In genomic region chr1:33238194-33238724, GRCh38 we compare ENCODE assay signal across 8 cellular contexts. TPM values are rescaled to one million over a fixed set of nuclear protein-coding genes. Genes with fewer than 3 reads are reported as not detected.
DNase-seq lines count a peak whose midpoint lies in the region; ATAC-seq, FAIRE-seq and TF ChIP-seq lines count a peak whose summit lies in the region.
"Not testable (repeated sequence)": the region's sequence is repeated elsewhere in the genome, so short reads cannot be mapped to it uniquely, and the experiment has no call there.

No MANE protein-coding gene starts in this region.

- CTCF ChIA-PET in WTC11 (lab: Charles Lee): not testable (repeated sequence)

- ATAC-seq in WTC11: not testable (repeated sequence)

- not testable (repeated sequence) for H3K27me3 ChIP-seq in testis

- not testable (repeated sequence) for TF ChIP-seq POLR2A in erythroblast (IDR thresholded peaks at IDR 0.05; ENCODE audit: low read length); testis (IDR thresholded peaks at IDR 0.05)

- intact Hi-C loops in testis (cut with DNase I; ENCODE audit: low total_unique reads): not testable (repeated sequence)

- 68 to 79% methylated on average over 6 of the region's 6 CpGs for WGBS in testis, 2 donors

- not testable (repeated sequence) for H3K27ac Mint-ChIP-seq in WTC11

- not testable (repeated sequence) for H3K36me3 Mint-ChIP-seq in WTC11

- peaks cover 16% of the 10 kb centered on the region for H3K4me1 Mint-ChIP-seq in WTC11

- DNase-seq in NCI-H82 (lab: John Stamatoyannopoulos, UW) (peak; percentile 77), OCI-M1 (lab: John Stamatoyannopoulos, UW) (peak; percentile 44), erythroblast (lab: John Stamatoyannopoulos, UW) (peak; percentile 6 to 18), testis (peak; percentile 80)
- DNase-seq in WTC11 (ENCODE audit: low spot score): not testable (repeated sequence)
- DNase-seq in activated effector memory CD4-positive, alpha-beta T cell treated with anti-CD3 and anti-CD28 coated beads, Interleukin-2, amount 50 U/mL, for 16 hours: peak; percentile 16

- FAIRE-seq in G401.6 (lab: Jason Lieb, UNC): peak; percentile 23

- H3K36me3 ChIP-seq in testis (ENCODE audit: low read depth, missing control alignments): not testable (repeated sequence)

- TF ChIP-seq EP300 in Ishikawa (IDR thresholded peaks at IDR 0.05; ENCODE audit: borderline replicate concordance): not testable (repeated sequence)

- not testable (repeated sequence) for H3K27ac ChIP-seq in testis

- not testable (repeated sequence) for H3K9me3 ChIP-seq in testis

- H3K27me3 Mint-ChIP-seq in WTC11 (ENCODE audit: low read depth): not testable (repeated sequence)

- not testable (repeated sequence) for H3K4me3 ChIP-seq in testis

- not testable (repeated sequence) for H3K9me3 Mint-ChIP-seq in WTC11

- POLR2A ChIA-PET in WTC11 (lab: Charles Lee): not testable (repeated sequence)

- TF ChIP-seq CTCF in WTC11 (IDR thresholded peaks at IDR 0.05); testis (IDR thresholded peaks at IDR 0.05): not testable (repeated sequence)

- not testable (repeated sequence) for H3K4me1 ChIP-seq in testis

- TF ChIP-seq RAD21 in Ishikawa (IDR thresholded peaks at IDR 0.05; ENCODE audit: low read depth): not testable (repeated sequence)

- not testable (repeated sequence) for H3K4me3 Mint-ChIP-seq in WTC11

TF ChIP-seq in Ishikawa, 13 proteins besides CTCF, POLR2A, EP300 and RAD21:
- TF ChIP-seq USF1 (IDR thresholded peaks at IDR 0.05): peak; percentile 51

TF ChIP-seq in WTC11, 78 proteins besides CTCF, POLR2A, EP300 and RAD21:
- TF ChIP-seq USF2 (CRISPR knock-in tag; IDR thresholded peaks at IDR 0.05) (peak; percentile 42; the same call in 1 of the 2 replicates), HMGA2 (CRISPR knock-in tag; IDR thresholded peaks at IDR 0.05) (peak; percentile 100)
TF ChIP-seq in WTC11: peak in this region for 2; not testable (repeated sequence) for 76.

RNA-seq across cellular contexts. Expression of gene ZNF362, which starts 18.0 kb away (rescaled TPM):
- 23.9 to 25.7 TPM (median 24.2 TPM) in 3 replicates for total RNA-seq in WTC11 (2021)
- total RNA-seq in testis: 10 to 100 TPM; 26.6 to 28.6 TPM
- 16.3 TPM for polyA plus RNA-seq in testis (ENCODE audit: insufficient read depth, low read depth, low replicate concordance)

RNA-seq across cellular contexts. Expression of gene TRIM62, which starts 56.4 kb away (rescaled TPM):
- 10.7 to 13.6 TPM (median 11.0 TPM) in 3 replicates for total RNA-seq in WTC11 (2021)
- total RNA-seq in testis: 1 to 10 TPM; 6.2 to 8.8 TPM
- 6.0 TPM for polyA plus RNA-seq in testis (ENCODE audit: insufficient read depth, low read depth, low replicate concordance)
